17 cellular contexts compared by ENCODE assay signal in genomic region chr3:155393316-155393715, GRCh38.
A peak's percentile ranks its signal among the peaks of the same experiment; 100 is the strongest.
DNase-seq lines count a peak whose midpoint lies in the region; ATAC-seq and TF ChIP-seq lines count a peak whose summit lies in the region.
"Had no signal": no experiment of that assay in that cellular context is flagged by ENCODE, and none has a peak within 500 bp of the region (broad histone marks: within the 10 kb centered on the region; RNA-seq: fewer than 3 reads in every experiment).

No MANE protein-coding gene starts in this region.

- no peaks in the 10 kb centered on the region for H3K9me3 Mint-ChIP-seq in activated T-cell treated with anti-CD3 and anti-CD28 coated beads, Interleukin-2, amount 50 U/mL, for 4 hours

- no peak overlapping the region for H3K4me3 ChIP-seq in GM23248
- no peak overlapping the region for H3K4me3 ChIP-seq in adipocyte (ENCODE audit: low read length)
- no peak overlapping the region for H3K4me3 ChIP-seq in fibroblast of mammary gland (ENCODE audit: control insufficient read depth, low read depth, low read length)
- H3K4me3 ChIP-seq: HAP-1 had no signal

- DNase-seq in GM23248 = peak; percentile 42
- DNase-seq in adipocyte (ENCODE audit: low read depth) = peak; percentile 36
- peak; percentile 42 for DNase-seq in fibroblast of mammary gland (ENCODE audit: low read depth)
- DNase-seq in NCI-H2081 (lab: John Stamatoyannopoulos, UW) = no peak
- DNase-seq in NCI-H1092 treated with DMSO at 0.1 percent for 48 hours (lab: John Stamatoyannopoulos, UW) = no peak
- no peak for DNase-seq in LoVo (ENCODE audit: low spot score)
- DNase-seq in activated T-cell treated with anti-CD3 and anti-CD28 coated beads, Interleukin-2, amount 50 U/mL, for 4 hours = no peak
- DNase-seq: ACHN; AML-193; CD4-positive, alpha-beta T cell; DMS153; DMS79; GDM1; HFFc6 had no signal

- H3K27me3 Mint-ChIP-seq in activated T-cell treated with anti-CD3 and anti-CD28 coated beads, Interleukin-2, amount 50 U/mL, for 4 hours (ENCODE audit: low read depth) = peaks cover 2% of the 10 kb centered on the region
- H3K27me3 Mint-ChIP-seq: CD4-positive, alpha-beta T cell had no signal

- no peaks in the 10 kb centered on the region for H3K9me2 ChIP-seq in GM23248 (ENCODE audit: insufficient read depth)

- H3K36me3 Mint-ChIP-seq in activated T-cell treated with anti-CD3 and anti-CD28 coated beads, Interleukin-2, amount 50 U/mL, for 4 hours (ENCODE audit: insufficient read depth) = no peaks in the 10 kb centered on the region

- in situ Hi-C loops in GM23248 (cut with MboI) = no loop called here

- no peaks in the 10 kb centered on the region for H3K4me1 Mint-ChIP-seq in activated T-cell treated with anti-CD3 and anti-CD28 coated beads, Interleukin-2, amount 50 U/mL, for 4 hours (ENCODE audit: low read depth)

- no peaks in the 10 kb centered on the region for H4K20me1 ChIP-seq in GM23248 (ENCODE audit: insufficient read depth)

- H3K9me3 ChIP-seq in GM23248 (ENCODE audit: low read depth) (no peaks in the 10 kb centered on the region), adipocyte (ENCODE audit: control insufficient read depth, low read length) (no peaks in the 10 kb centered on the region)

- no peak overlapping the region for H3K4me2 ChIP-seq in GM23248 (ENCODE audit: unreplicated experiment)

- no peak for TF ChIP-seq CTCF in fibroblast of mammary gland (conservative IDR thresholded peaks at IDR 0.05; ENCODE audit: control insufficient read depth, insufficient read depth, low read depth, low read length)

- no peak overlapping the region for H3K4me3 Mint-ChIP-seq in activated T-cell treated with anti-CD3 and anti-CD28 coated beads, Interleukin-2, amount 50 U/mL, for 4 hours
- H3K4me3 Mint-ChIP-seq: CD4-positive, alpha-beta T cell; HFFc6 had no signal

- no peaks in the 10 kb centered on the region for H3K27me3 ChIP-seq in GM23248 (replicated peaks; ENCODE audit: insufficient read depth)
- H3K27me3 ChIP-seq in adipocyte (replicated peaks; ENCODE audit: control insufficient read depth, insufficient read depth, low read length) = no peaks in the 10 kb centered on the region

- no peaks in the 10 kb centered on the region for H3K36me3 ChIP-seq in GM23248 (ENCODE audit: low read depth)
- H3K36me3 ChIP-seq in adipocyte (ENCODE audit: control insufficient read depth, insufficient read depth, low read length, severe bottlenecking) = no peaks in the 10 kb centered on the region
- H3K36me3 ChIP-seq: HAP-1 had no signal

- H3K9ac ChIP-seq in GM23248 = no peak overlapping the region
- no peak overlapping the region for H3K9ac ChIP-seq in adipocyte (ENCODE audit: low read length)

- 97 to 100% methylated on average over 1 of the region's 1 CpG for WGBS in GM23248 (ENCODE audit: low coverage in 1 of 2, low lambda C conversion rate in 2 of 2, missing lambda C conversion rate in 2 of 2), 2 experiments

- H3K27ac ChIP-seq in GM23248 = no peak overlapping the region
- H3K27ac ChIP-seq: C4-2B, HL-60 had no signal

- no peak overlapping the region for H2AFZ ChIP-seq in GM23248

- H3K4me1 ChIP-seq in GM23248 (ENCODE audit: insufficient read depth) (peaks cover 26% of the 10 kb centered on the region), adipocyte (ENCODE audit: control insufficient read depth, insufficient read depth, low read length) (peaks cover 24% of the 10 kb centered on the region)

- H3K79me2 ChIP-seq in GM23248 (ENCODE audit: insufficient read depth) = no peaks in the 10 kb centered on the region

- no peak for ATAC-seq in activated T-cell treated with anti-CD3 and anti-CD28 coated beads, Interleukin-2, amount 50 U/mL, for 4 hours

- H3F3A ChIP-seq in GM23248 (ENCODE audit: insufficient read depth) = peaks cover 26% of the 10 kb centered on the region; the same call in 1 of the 2 replicates

Comparison
In these comparisons a context has a peak if more than half of its experiments do, and no peak if none do; other contexts are left out.
1. DNase-seq: peak in GM23248 (single experiment), adipocyte (single experiment) and fibroblast of mammary gland (single experiment); none in NCI-H2081 (0 of 2), NCI-H1092 treated with DMSO at 0.1 percent for 48 hours (single experiment), LoVo (single experiment) and activated T-cell treated with anti-CD3 and anti-CD28 coated beads, Interleukin-2, amount 50 U/mL, for 4 hours (single experiment).